Comparison of ENCODE assay signal across 18 cellular contexts in the genomic region with DNA sequence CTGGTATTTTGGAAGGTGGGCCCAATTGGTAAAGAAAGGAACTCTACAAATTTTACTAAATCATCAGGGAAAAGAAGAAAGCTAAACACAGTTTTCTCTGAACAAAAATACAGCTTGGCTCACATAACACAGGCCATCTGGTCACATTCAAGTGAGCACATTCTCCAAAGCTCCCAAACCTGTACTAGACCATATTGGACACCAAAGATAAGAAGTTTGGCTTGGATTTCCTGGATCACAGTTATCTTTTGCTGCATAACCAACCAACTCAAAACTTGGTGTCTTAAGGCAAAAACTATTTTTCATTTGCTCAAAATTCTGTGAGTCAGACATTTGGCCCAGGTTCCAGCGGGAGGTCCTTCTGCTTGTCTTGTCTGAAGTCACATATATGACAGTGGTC.
"Had no signal": no experiment of that assay in that cellular context is flagged by ENCODE, and none has a peak within 500 bp of the region (broad histone marks: within the 10 kb centered on the region; RNA-seq: fewer than 3 reads in every experiment).

No MANE protein-coding gene starts in this region.

- H3K4me3 ChIP-seq: dorsolateral prefrontal cortex, gastrocnemius medialis, mucosa of descending colon, ovary, stomach had no signal

- DNase-seq: cortex of kidney; effector CD8-positive, alpha-beta T cell; gastrocnemius medialis; glutamatergic neuron; immature natural killer cell; kidney; left cardiac atrium; mammary epithelial cell; mucosa of descending colon; naive thymus-derived CD8-positive, alpha-beta T cell; ovary; small intestine; stimulated activated CD4-positive, alpha-beta T cell treated with anti-CD3 and anti-CD28 coated beads, Interleukin-12 subunit alpha, Interleukin-12 subunit beta, amount 100 ng/mL, for 4 hours; stimulated activated naive CD4-positive, alpha-beta T cell; stomach; substantia nigra; trophoblast cell had no signal
